ENCODE assay signal across 11 cellular contexts in genomic region chr3:10760199-10760598, GRCh38. TPM values are rescaled to one million over a fixed set of nuclear protein-coding genes. Genes with fewer than 3 reads are reported as not detected.
"Had no signal": no experiment of that assay in that cellular context is flagged by ENCODE, and none has a peak within 500 bp of the region (broad histone marks: within the 10 kb centered on the region; RNA-seq: fewer than 3 reads in every experiment).

No MANE protein-coding gene starts in this region.

- H3K4me2 ChIP-seq: GM23338 had no signal

- H3K4me3 ChIP-seq: GM23248, GM23338, HAP-1 had no signal

- ATAC-seq: GM23338, HCT116 had no signal

- H3K4me1 ChIP-seq: HAP-1 had no signal

- H3K9ac ChIP-seq: GM23248 had no signal

- DNase-seq: GM23248, GOT3, H7, H9, HCEC 1CT, HFFc6 had no signal

- H3K9me3 ChIP-seq: HAP-1 had no signal

- H3K27ac ChIP-seq: GM23248 had no signal

- FAIRE-seq: H1, H54 had no signal

- H2AFZ ChIP-seq: GM23248 had no signal

- H3K36me3 ChIP-seq: HAP-1 had no signal

RNA-seq across cellular contexts. Expression of gene SLC6A11, which starts 55.8 kb away (rescaled TPM):
- total RNA-seq: GM23248 had no signal
- polyA plus RNA-seq: GM23248 had no signal
